Comparison of ENCODE assay signal across 24 cellular contexts in the genomic region with DNA sequence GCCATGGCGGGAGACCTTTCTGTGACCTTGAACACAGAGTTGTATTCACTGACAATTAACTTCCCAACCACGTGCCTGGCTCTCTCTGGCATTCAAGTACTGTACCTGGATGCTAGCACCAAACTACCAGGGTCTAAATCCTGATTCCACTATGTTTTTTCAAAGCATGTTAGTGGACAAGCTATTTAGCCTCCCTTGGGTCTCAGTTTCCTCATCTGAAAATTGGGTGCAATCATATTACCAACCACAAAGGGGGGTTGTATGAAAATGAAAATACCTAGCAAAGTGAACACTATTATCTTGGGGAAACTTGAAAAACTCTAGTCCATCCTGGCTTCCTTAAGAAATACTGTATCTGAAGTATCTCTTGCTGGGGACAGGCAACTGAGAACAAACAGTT.
DNase-seq lines count a peak whose midpoint lies in the region; ATAC-seq, FAIRE-seq and TF ChIP-seq lines count a peak whose summit lies in the region.
"Had no signal": no experiment of that assay in that cellular context is flagged by ENCODE, and none has a peak within 500 bp of the region (broad histone marks: within the 10 kb centered on the region; RNA-seq: fewer than 3 reads in every experiment).

No MANE protein-coding gene starts in this region.

- no peak overlapping the region for H3K9ac ChIP-seq in MM.1S (ENCODE audit: low read length)
- H3K9ac ChIP-seq: KMS-11 had no signal

- H3K4me2 ChIP-seq in A549 = no peak overlapping the region
- H3K4me2 ChIP-seq in MM.1S (ENCODE audit: low read depth, low read length) = no peak overlapping the region
- H3K4me2 ChIP-seq: KMS-11 had no signal

- in situ Hi-C loops in brain microvascular endothelial cell (cut with HindIII; ENCODE audit: low pct_ligation_motif_present, low sequenced_read_pairs) = no loop called here

- H3K9me2 ChIP-seq in MM.1S (replicated peaks; ENCODE audit: insufficient read depth, low read length) = no peaks in the 10 kb centered on the region

- TF ChIP-seq EP300 in A549 (IDR thresholded peaks at IDR 0.05) = no peak

- H3K27me3 ChIP-seq in MM.1S (replicated peaks; ENCODE audit: insufficient read depth, low read length) (no peaks in the 10 kb centered on the region), brain microvascular endothelial cell (replicated peaks) (no peaks in the 10 kb centered on the region)

- no peaks in the 10 kb centered on the region for H3K27me3 Mint-ChIP-seq in mesothelial cell of epicardium (ENCODE audit: low read depth)
- H3K27me3 Mint-ChIP-seq: CD4-positive, alpha-beta memory T cell had no signal

- DNase-seq in A549 (ENCODE audit: low read depth in 1 of 2, low spot score in 1 of 2) = no peak
- DNase-seq in MM.1S = no peak
- peak; percentile 14 for DNase-seq in brain microvascular endothelial cell
- no peak for DNase-seq in mesothelial cell of epicardium (ENCODE audit: low spot score in 2 of 2, unreplicated experiment in 2 of 2)
- DNase-seq in HPDE6-E6E7 (ENCODE audit: extremely low spot score) = no peak
- DNase-seq in NCI-H524 (lab: John Stamatoyannopoulos, UW) = no peak
- DNase-seq: CD4-positive, alpha-beta memory T cell; DMS153; GDM1; GOT3; NCI-H1092; NCI-H146; NCI-H2081; NCI-H2171 treated with DMSO at 0.1 percent for 48 hours; NCI-H446; NK-92 treated with Interleukin-12 subunit alpha and Interleukin-12 subunit beta, amount 100 ng/mL, for 24 hours; PC-3; SIG-M5 had no signal

- H3K36me3 Mint-ChIP-seq in mesothelial cell of epicardium = no peaks in the 10 kb centered on the region
- H3K36me3 Mint-ChIP-seq: CD4-positive, alpha-beta memory T cell had no signal

- 80% methylated on average over 2 of the region's 2 CpGs for WGBS in A549 (ENCODE audit: missing lambda C conversion rate)

- no peak overlapping the region for H2AFZ ChIP-seq in MM.1S (ENCODE audit: low read length)

- no peaks in the 10 kb centered on the region for H3K9me3 ChIP-seq in A549
- no peaks in the 10 kb centered on the region for H3K9me3 ChIP-seq in MM.1S (replicated peaks; ENCODE audit: insufficient read depth, low read length)

- POLR2A ChIA-PET in A549 (lab: Yijun Ruan, JAX) = no interaction called here

- H3K36me3 ChIP-seq in MM.1S (replicated peaks; ENCODE audit: insufficient read depth, low read length) (no peaks in the 10 kb centered on the region), brain microvascular endothelial cell (replicated peaks) (no peaks in the 10 kb centered on the region)

- H3K9me3 Mint-ChIP-seq in mesothelial cell of epicardium = no peaks in the 10 kb centered on the region
- H3K9me3 Mint-ChIP-seq: CD4-positive, alpha-beta memory T cell had no signal

- peak overlapping the region; percentile 25 to 46; a peak in 2 of 6 replicates for H3K27ac ChIP-seq in A549
- no peak overlapping the region for H3K27ac ChIP-seq in MM.1S (ENCODE audit: low read length)
- no peak overlapping the region for H3K27ac ChIP-seq in brain microvascular endothelial cell
- H3K27ac ChIP-seq: KMS-11, RWPE1 had no signal

- no peak for ATAC-seq in A549
- no peak for ATAC-seq in GM18519 (IDR thresholded peaks at IDR 0.05; ENCODE audit: low FRiP score, unreplicated experiment)
- ATAC-seq: GM12878, HCT116, PC-3 had no signal

- TF ChIP-seq POLR2A in A549 (IDR thresholded peaks at IDR 0.05; ENCODE audit: low read length) = no peak

- no peak overlapping the region for H3K27ac Mint-ChIP-seq in mesothelial cell of epicardium

- no peaks in the 10 kb centered on the region for H4K20me1 ChIP-seq in MM.1S (ENCODE audit: insufficient read depth, low read length)

- CTCF ChIA-PET in A549 (lab: Yijun Ruan, JAX) = no interaction called here

- TF ChIP-seq RAD21 in A549 (conservative IDR thresholded peaks at IDR 0.05 in 1 of 2, IDR thresholded peaks at IDR 0.05 in 1 of 2) = no peak

- no peak overlapping the region for H3K4me3 ChIP-seq in A549
- H3K4me3 ChIP-seq in MM.1S (ENCODE audit: low read length) = no peak overlapping the region
- H3K4me3 ChIP-seq in brain microvascular endothelial cell (ENCODE audit: low read depth, low read length) = no peak overlapping the region
- H3K4me3 ChIP-seq: GM12878 had no signal

- H3K4me1 Mint-ChIP-seq in mesothelial cell of epicardium = peaks cover 4% of the 10 kb centered on the region

- H3K4me1 ChIP-seq in A549 (peaks cover 9% of the 10 kb centered on the region; the same call in 2 of the 3 replicates), MM.1S (ENCODE audit: low read length) (peaks cover 15% of the 10 kb centered on the region)

- 0 out of 2 replicates have a peak, but pooled peaks cover 4% of the 10 kb centered on the region for H3F3A ChIP-seq in MM.1S (ENCODE audit: insufficient read depth, low read length)

- H3K4me3 Mint-ChIP-seq in mesothelial cell of epicardium = no peak overlapping the region
- H3K4me3 Mint-ChIP-seq: CD4-positive, alpha-beta memory T cell had no signal

- H3K79me2 ChIP-seq in MM.1S (ENCODE audit: low read length) = no peaks in the 10 kb centered on the region

- TF ChIP-seq CTCF in A549 (IDR thresholded peaks at IDR 0.05) = no peak
- TF ChIP-seq CTCF in MM.1S (IDR thresholded peaks at IDR 0.05; ENCODE audit: low read length) = peak; percentile 26
- TF ChIP-seq CTCF in brain microvascular endothelial cell (IDR thresholded peaks at IDR 0.05; ENCODE audit: low read depth, low read length, missing control alignments) = no peak
- TF ChIP-seq CTCF in mesothelial cell of epicardium (IDR thresholded peaks at IDR 0.05; ENCODE audit: unreplicated experiment) = peak; percentile 27

- no peak for FAIRE-seq in A549 (lab: Jason Lieb, UNC)
- FAIRE-seq: A204.1, GM12878 had no signal

TF ChIP-seq in A549, 52 proteins besides CTCF, POLR2A, EP300 and RAD21:
- TF ChIP-seq RCOR1 (IDR thresholded peaks at IDR 0.05; ENCODE audit: low read depth, low read length) (no peak), RNF2 (IDR thresholded peaks at IDR 0.05; ENCODE audit: borderline replicate concordance, low read depth) (no peak), MAFK (IDR thresholded peaks at IDR 0.05; ENCODE audit: partially characterized antibody) (no peak), HOXB5 (CRISPR knock-in tag; IDR thresholded peaks at IDR 0.05) (no peak), JUNB (IDR thresholded peaks at IDR 0.05) (no peak)
- TF ChIP-seq, protein P1, sequence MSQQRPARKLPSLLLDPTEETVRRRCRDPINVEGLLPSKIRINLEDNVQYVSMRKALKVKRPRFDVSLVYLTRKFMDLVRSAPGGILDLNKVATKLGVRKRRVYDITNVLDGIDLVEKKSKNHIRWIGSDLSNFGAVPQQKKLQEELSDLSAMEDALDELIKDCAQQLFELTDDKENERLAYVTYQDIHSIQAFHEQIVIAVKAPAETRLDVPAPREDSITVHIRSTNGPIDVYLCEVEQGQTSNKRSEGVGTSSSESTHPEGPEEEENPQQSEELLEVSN (IDR thresholded peaks at IDR 0.05; ENCODE audit: borderline replicate concordance, low read depth) = no peak
- TF ChIP-seq, protein P2, sequence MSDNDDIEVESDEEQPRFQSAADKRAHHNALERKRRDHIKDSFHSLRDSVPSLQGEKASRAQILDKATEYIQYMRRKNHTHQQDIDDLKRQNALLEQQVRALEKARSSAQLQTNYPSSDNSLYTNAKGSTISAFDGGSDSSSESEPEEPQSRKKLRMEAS (IDR thresholded peaks at IDR 0.05) = no peak
- TF ChIP-seq, protein P3, sequence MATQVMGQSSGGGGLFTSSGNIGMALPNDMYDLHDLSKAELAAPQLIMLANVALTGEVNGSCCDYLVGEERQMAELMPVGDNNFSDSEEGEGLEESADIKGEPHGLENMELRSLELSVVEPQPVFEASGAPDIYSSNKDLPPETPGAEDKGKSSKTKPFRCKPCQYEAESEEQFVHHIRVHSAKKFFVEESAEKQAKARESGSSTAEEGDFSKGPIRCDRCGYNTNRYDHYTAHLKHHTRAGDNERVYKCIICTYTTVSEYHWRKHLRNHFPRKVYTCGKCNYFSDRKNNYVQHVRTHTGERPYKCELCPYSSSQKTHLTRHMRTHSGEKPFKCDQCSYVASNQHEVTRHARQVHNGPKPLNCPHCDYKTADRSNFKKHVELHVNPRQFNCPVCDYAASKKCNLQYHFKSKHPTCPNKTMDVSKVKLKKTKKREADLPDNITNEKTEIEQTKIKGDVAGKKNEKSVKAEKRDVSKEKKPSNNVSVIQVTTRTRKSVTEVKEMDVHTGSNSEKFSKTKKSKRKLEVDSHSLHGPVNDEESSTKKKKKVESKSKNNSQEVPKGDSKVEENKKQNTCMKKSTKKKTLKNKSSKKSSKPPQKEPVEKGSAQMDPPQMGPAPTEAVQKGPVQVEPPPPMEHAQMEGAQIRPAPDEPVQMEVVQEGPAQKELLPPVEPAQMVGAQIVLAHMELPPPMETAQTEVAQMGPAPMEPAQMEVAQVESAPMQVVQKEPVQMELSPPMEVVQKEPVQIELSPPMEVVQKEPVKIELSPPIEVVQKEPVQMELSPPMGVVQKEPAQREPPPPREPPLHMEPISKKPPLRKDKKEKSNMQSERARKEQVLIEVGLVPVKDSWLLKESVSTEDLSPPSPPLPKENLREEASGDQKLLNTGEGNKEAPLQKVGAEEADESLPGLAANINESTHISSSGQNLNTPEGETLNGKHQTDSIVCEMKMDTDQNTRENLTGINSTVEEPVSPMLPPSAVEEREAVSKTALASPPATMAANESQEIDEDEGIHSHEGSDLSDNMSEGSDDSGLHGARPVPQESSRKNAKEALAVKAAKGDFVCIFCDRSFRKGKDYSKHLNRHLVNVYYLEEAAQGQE (IDR thresholded peaks at IDR 0.05) = no peak

Comparison
In these comparisons a context has a peak if more than half of its experiments do, and no peak if none do; other contexts are left out.
1. H3K27ac ChIP-seq: peak in A549 (2 of 2); none in MM.1S (single experiment) and brain microvascular endothelial cell (single experiment).
2. CTCF ChIP-seq: peak in MM.1S (single experiment) and mesothelial cell of epicardium (single experiment); none in A549 (single experiment) and brain microvascular endothelial cell (single experiment).